ENCODE assay signal across 1 cellular context in the genomic region with DNA sequence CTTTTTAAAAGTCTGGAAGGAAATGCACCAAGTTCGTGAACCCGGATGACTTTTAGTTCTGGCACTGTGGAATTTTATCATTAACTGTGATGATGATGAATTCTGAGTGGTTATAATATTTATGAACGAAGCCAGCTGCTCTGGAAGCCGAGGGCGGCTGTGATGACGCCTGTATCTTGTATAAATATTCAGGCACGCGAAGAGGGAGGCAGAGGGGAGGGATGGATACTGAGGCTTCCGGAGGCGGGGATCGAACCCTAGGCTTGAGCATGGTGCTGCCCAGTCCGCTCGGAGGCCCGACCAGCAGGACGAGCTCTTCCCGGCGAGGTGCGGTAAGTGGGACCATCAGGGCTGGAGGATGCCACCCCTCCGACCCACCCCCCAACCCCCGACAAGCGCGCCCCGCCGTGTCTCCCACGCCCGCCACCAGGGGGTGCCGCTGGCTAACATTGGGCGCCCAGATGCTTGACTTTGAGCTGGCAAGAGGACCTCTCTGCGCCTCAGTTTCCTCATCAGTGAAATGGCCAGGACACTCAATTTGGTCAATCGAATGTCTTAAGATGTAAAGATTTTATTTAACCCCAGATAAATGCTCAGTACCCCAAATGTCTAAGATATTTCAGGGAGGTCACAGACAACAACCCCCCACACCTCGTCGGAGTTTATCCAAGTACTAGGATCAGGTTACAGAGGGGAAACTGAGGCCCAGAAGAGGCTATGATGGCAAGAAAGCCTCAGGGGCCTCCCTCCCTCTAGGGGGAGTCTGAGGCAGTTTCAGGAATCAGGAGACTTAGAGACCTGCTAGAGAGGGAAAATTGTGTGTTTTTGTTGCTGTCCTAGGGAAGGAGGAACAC.
TF ChIP-seq lines count a peak whose summit lies in the region.

No MANE protein-coding gene starts in this region.

TF ChIP-seq in K562, 482 proteins besides CTCF, POLR2A, EP300 and RAD21 (continued from another document):
- TF ChIP-seq, protein P1, sequence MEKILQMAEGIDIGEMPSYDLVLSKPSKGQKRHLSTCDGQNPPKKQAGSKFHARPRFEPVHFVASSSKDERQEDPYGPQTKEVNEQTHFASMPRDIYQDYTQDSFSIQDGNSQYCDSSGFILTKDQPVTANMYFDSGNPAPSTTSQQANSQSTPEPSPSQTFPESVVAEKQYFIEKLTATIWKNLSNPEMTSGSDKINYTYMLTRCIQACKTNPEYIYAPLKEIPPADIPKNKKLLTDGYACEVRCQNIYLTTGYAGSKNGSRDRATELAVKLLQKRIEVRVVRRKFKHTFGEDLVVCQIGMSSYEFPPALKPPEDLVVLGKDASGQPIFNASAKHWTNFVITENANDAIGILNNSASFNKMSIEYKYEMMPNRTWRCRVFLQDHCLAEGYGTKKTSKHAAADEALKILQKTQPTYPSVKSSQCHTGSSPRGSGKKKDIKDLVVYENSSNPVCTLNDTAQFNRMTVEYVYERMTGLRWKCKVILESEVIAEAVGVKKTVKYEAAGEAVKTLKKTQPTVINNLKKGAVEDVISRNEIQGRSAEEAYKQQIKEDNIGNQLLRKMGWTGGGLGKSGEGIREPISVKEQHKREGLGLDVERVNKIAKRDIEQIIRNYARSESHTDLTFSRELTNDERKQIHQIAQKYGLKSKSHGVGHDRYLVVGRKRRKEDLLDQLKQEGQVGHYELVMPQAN (IDR thresholded peaks at IDR 0.05; ENCODE audit: borderline replicate concordance), result no peak
- TF ChIP-seq SNIP1 (IDR thresholded peaks at IDR 0.05; ENCODE audit: low read depth) (0 out of 2 replicates have a peak, but pooled peaks have one; percentile 11), CXXC5 (CRISPR knock-in tag; IDR thresholded peaks at IDR 0.05) (no peak), SP1 (CRISPR knock-in tag; IDR thresholded peaks at IDR 0.05) (no peak), SNRNP70 (optimal IDR thresholded peaks at IDR 0.05; ENCODE audit: low read depth, low read length) (no peak), ZNF121 (CRISPR knock-in tag; conservative IDR thresholded peaks at IDR 0.05) (no peak), KLF1 (tag; IDR thresholded peaks at IDR 0.05) (no peak), KAT7 (CRISPR knock-in tag; IDR thresholded peaks at IDR 0.05; ENCODE audit: borderline replicate concordance) (no peak), NUFIP1 (IDR thresholded peaks at IDR 0.05; ENCODE audit: partially characterized antibody) (no peak), CSDE1 (IDR thresholded peaks at IDR 0.05) (no peak), ELF1 (tag; IDR thresholded peaks at IDR 0.05) (no peak), CC2D1A (IDR thresholded peaks at IDR 0.05) (peak; percentile 76; the same call in 1 of the 2 replicates), COPS2 (conservative IDR thresholded peaks at IDR 0.05) (no peak), ZBTB8A (IDR thresholded peaks at IDR 0.05; ENCODE audit: partially characterized antibody) (no peak), ZNF23 (CRISPR knock-in tag; IDR thresholded peaks at IDR 0.05) (no peak)
- TF ChIP-seq, protein P2, sequence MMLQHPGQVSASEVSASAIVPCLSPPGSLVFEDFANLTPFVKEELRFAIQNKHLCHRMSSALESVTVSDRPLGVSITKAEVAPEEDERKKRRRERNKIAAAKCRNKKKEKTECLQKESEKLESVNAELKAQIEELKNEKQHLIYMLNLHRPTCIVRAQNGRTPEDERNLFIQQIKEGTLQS (IDR thresholded peaks at IDR 0.05), result no peak
- TF ChIP-seq, protein P2 (CRISPR knock-in tag; conservative IDR thresholded peaks at IDR 0.05), result no peak
